Comparison of ENCODE assay signal across 1 cellular context in genomic region chr17:60086822-60087591, GRCh38.
A peak's percentile ranks its signal among the peaks of the same experiment; 100 is the strongest.
TF ChIP-seq lines count a peak whose summit lies in the region.

No MANE protein-coding gene starts in this region.

TF ChIP-seq in HEK293, 187 proteins besides CTCF, POLR2A, EP300 and RAD21 (continued from another document):
- 0 out of 2 replicates have a peak, but pooled peaks have one; percentile 13 for TF ChIP-seq ZNF639 (tag by site-specific recombination; IDR thresholded peaks at IDR 0.05)
- TF ChIP-seq SCRT2 (tag by site-specific recombination; IDR thresholded peaks at IDR 0.05) = 0 out of 2 replicates have a peak, but pooled peaks have one; percentile 43
- peak; percentile 64; the same call in 1 of the 2 replicates for TF ChIP-seq ZNF366 (tag by site-specific recombination; conservative IDR thresholded peaks at IDR 0.05)
- peak; percentile 80; the same call in 1 of the 2 replicates for TF ChIP-seq IKZF3 (tag by site-specific recombination; IDR thresholded peaks at IDR 0.05)
- no peak for TF ChIP-seq ZNF112 (tag by site-specific recombination; IDR thresholded peaks at IDR 0.05)
- TF ChIP-seq ATF2 (tag by site-specific recombination; IDR thresholded peaks at IDR 0.05; ENCODE audit: low read depth) = peak; percentile 82
- TF ChIP-seq ZIC2 (tag by site-specific recombination; IDR thresholded peaks at IDR 0.05) = peak; percentile 82
